ENCODE assay signal across 1 cellular context in the genomic region with DNA sequence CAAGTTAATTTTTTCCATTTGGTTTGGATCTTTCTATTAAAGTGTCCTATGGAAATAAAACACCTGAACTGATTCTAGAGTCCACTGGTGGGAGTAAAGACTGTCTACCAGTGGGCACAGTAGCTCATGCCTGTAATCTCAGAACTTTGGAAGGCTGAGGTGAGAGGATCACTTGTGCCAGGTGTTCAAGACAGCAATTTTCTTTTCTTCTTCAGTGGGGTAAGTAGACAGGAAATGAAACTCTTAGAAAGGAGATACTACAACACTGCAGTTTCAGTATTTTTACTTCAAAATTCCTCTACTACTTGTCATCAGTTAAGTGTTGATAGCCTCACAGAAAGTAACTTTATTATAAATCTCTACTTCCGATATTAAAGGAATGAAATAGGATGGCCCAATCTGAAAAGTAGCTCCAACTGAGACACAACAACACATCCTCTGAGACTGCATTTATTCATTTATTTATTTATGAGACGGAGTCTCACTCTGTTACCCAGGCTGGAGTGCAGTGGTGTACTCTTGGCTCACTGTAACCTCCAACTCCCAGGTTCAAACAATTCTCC.
TF ChIP-seq lines count a peak whose summit lies in the region.

No MANE protein-coding gene starts in this region.

TF ChIP-seq in GM12878, 131 proteins besides CTCF, POLR2A, EP300 and RAD21:
- TF ChIP-seq TCF3 (IDR thresholded peaks at IDR 0.05; ENCODE audit: borderline replicate concordance, insufficient read depth, low read depth, low read length), result 0 out of 2 replicates have a peak, but pooled peaks have one; percentile 32
- no peak for TF ChIP-seq ZZZ3 (IDR thresholded peaks at IDR 0.05; ENCODE audit: control insufficient read depth, insufficient read length, low read depth)
